Comparison of ENCODE assay signal across 11 cellular contexts in the genomic region with DNA sequence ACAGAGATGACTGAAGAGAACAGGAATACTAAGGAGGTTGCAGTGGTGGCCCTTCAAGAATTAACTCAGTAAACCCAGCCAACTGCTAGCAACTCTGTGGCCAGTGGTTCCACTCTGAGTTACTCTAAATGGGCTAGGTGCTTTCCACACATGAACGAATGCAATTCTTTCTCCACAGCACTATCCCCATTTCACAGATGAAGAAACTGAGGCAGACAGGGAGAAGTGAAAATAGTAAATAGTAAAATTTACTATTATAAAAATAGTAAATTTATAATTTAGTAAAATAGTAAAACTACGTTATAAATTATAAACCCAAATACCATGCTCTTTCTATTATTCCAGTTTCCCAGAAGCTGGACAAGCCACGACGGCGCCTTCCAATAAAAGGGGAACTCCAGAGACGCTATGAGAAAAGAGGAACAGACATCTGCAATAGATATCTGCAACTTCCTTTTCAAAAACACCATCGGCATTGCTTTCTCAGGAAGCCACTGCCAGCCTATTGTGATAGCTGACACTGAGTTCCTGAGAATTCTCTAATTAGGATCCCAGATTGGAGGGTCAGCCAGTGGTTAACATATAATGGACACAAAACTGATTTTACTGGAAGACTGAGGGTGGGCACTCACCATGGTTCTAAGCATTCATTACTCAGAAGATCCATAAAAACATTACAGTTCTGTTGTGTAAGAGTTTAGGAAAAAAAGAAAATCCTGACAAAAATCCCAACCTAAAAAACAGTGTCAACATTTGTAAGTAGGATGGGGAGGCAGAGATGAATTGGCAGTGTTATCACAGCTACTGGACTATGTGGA. TPM values are rescaled to one million over a fixed set of nuclear protein-coding genes. Genes with fewer than 3 reads are reported as not detected.
DNase-seq lines count a peak whose midpoint lies in the region; ATAC-seq and TF ChIP-seq lines count a peak whose summit lies in the region.
"Had no signal": no experiment of that assay in that cellular context is flagged by ENCODE, and none has a peak within 500 bp of the region (broad histone marks: within the 10 kb centered on the region; RNA-seq: fewer than 3 reads in every experiment).

No MANE protein-coding gene starts in this region.

- no peak overlapping the region for H3K4me3 ChIP-seq in mucosa of descending colon
- H3K4me3 ChIP-seq: SJSA1 had no signal

- POLR2A ChIA-PET in activated naive CD8-positive, alpha-beta T cell treated with anti-CD3 and anti-CD28 coated beads, Interleukin-2, amount 10 ng/mL, durations not matched to agents 7 days and 5 days (lab: Charles Lee): interaction anchor here (0.9 to 1.3 kb wide), 2 partner anchors 14 kb away, joined by 3 to 4 read pairs; no protein-coding TSS in a partner anchor

- H3K36me3 ChIP-seq in mucosa of descending colon (ENCODE audit: low read depth): no peaks in the 10 kb centered on the region

- peak overlapping the region; percentile 35 to 93 (median 60) for H3K4me3 Mint-ChIP-seq in IgD-negative memory B cell
- H3K4me3 Mint-ChIP-seq in activated naive CD8-positive, alpha-beta T cell treated with anti-CD3 and anti-CD28 coated beads, Interleukin-2, amount 10 ng/mL, durations not matched to agents 7 days and 5 days: peak overlapping the region; percentile 36
- H3K4me3 Mint-ChIP-seq in mesothelial cell of epicardium: no peak overlapping the region

- H3K9me3 Mint-ChIP-seq in IgD-negative memory B cell (no peaks in the 10 kb centered on the region), mesothelial cell of epicardium (no peaks in the 10 kb centered on the region)
- no peaks in the 10 kb centered on the region for H3K9me3 Mint-ChIP-seq in activated naive CD8-positive, alpha-beta T cell treated with anti-CD3 and anti-CD28 coated beads, Interleukin-2, amount 10 ng/mL, durations not matched to agents 7 days and 5 days

- intact Hi-C loops in mucosa of descending colon (cut with DNase I, micrococcal nuclease): loop anchor here in 1 of 2 donors (5.0 kb wide), 1 partner anchor 49 kb away; a partner anchor contains a TSS

- H3K4me1 ChIP-seq in mucosa of descending colon (ENCODE audit: low read depth): peaks cover 17% of the 10 kb centered on the region

- peak; percentile 90 for DNase-seq in CD1c-positive myeloid dendritic cell (ENCODE audit: extremely low spot score)
- DNase-seq in activated naive CD8-positive, alpha-beta T cell treated with anti-CD3 and anti-CD28 coated beads, Interleukin-2, amount 10 ng/mL, durations not matched to agents 7 days and 5 days: no peak
- peak in 1 of 3 donors; percentile 3 for DNase-seq in mucosa of descending colon
- DNase-seq in mesothelial cell of epicardium (ENCODE audit: low spot score in 2 of 2, unreplicated experiment in 2 of 2): no peak
- DNase-seq: foreskin melanocyte; stimulated activated naive CD4-positive, alpha-beta T cell had no signal

- ATAC-seq in activated naive CD8-positive, alpha-beta T cell treated with anti-CD3 and anti-CD28 coated beads, Interleukin-2, amount 10 ng/mL, durations not matched to agents 7 days and 5 days (ENCODE audit: low read depth): no peak
- ATAC-seq in mucosa of descending colon (peak; percentile 29), HG03097 (IDR thresholded peaks at IDR 0.05; ENCODE audit: low FRiP score, unreplicated experiment) (no peak), GM19467 (IDR thresholded peaks at IDR 0.05; ENCODE audit: unreplicated experiment) (no peak), HG02678 (IDR thresholded peaks at IDR 0.05; ENCODE audit: unreplicated experiment) (no peak)

- H3K27me3 Mint-ChIP-seq in IgD-negative memory B cell: no peaks in the 10 kb centered on the region
- no peaks in the 10 kb centered on the region for H3K27me3 Mint-ChIP-seq in activated naive CD8-positive, alpha-beta T cell treated with anti-CD3 and anti-CD28 coated beads, Interleukin-2, amount 10 ng/mL, durations not matched to agents 7 days and 5 days
- no peaks in the 10 kb centered on the region for H3K27me3 Mint-ChIP-seq in mesothelial cell of epicardium (ENCODE audit: low read depth)

- no peaks in the 10 kb centered on the region for H3K9me3 ChIP-seq in mucosa of descending colon
- H3K9me3 ChIP-seq: SJSA1 had no signal

- peaks cover 6% of the 10 kb centered on the region for H3K36me3 Mint-ChIP-seq in IgD-negative memory B cell
- peaks cover 33% of the 10 kb centered on the region for H3K36me3 Mint-ChIP-seq in activated naive CD8-positive, alpha-beta T cell treated with anti-CD3 and anti-CD28 coated beads, Interleukin-2, amount 10 ng/mL, durations not matched to agents 7 days and 5 days
- H3K36me3 Mint-ChIP-seq in mesothelial cell of epicardium: peaks cover 7% of the 10 kb centered on the region

- H3K4me1 Mint-ChIP-seq in IgD-negative memory B cell (peaks cover 50 to 60% (median 53%) of the 10 kb centered on the region in 3 donors), mesothelial cell of epicardium (peaks cover 5% of the 10 kb centered on the region)
- peaks cover 85% of the 10 kb centered on the region for H3K4me1 Mint-ChIP-seq in activated naive CD8-positive, alpha-beta T cell treated with anti-CD3 and anti-CD28 coated beads, Interleukin-2, amount 10 ng/mL, durations not matched to agents 7 days and 5 days

- peak overlapping the region; percentile 59 to 82 (median 76) for H3K27ac Mint-ChIP-seq in IgD-negative memory B cell
- peak overlapping the region; percentile 63 for H3K27ac Mint-ChIP-seq in activated naive CD8-positive, alpha-beta T cell treated with anti-CD3 and anti-CD28 coated beads, Interleukin-2, amount 10 ng/mL, durations not matched to agents 7 days and 5 days
- H3K27ac Mint-ChIP-seq in mesothelial cell of epicardium: no peak overlapping the region

- TF ChIP-seq CTCF in mucosa of descending colon (IDR thresholded peaks at IDR 0.05) (no peak), mesothelial cell of epicardium (IDR thresholded peaks at IDR 0.05; ENCODE audit: unreplicated experiment) (no peak)

RNA-seq across cellular contexts. Expression of a gene that starts 16.2 kb away (rescaled TPM):
- 36.1 TPM for polyA plus RNA-seq in IgD-negative memory B cell
- total RNA-seq in activated naive CD8-positive, alpha-beta T cell treated with anti-CD3 and anti-CD28 coated beads, Interleukin-2, amount 10 ng/mL, durations not matched to agents 7 days and 5 days: 100 to 1,000 TPM; 231 to 234 TPM
- total RNA-seq in mucosa of descending colon (100 to 1,000 TPM; 168 to 326 (median 300) TPM), mesothelial cell of epicardium (130 to 135 TPM (median 132 TPM) in 3 replicates)

RNA-seq across cellular contexts. Expression of a gene that starts 47.7 kb away (rescaled TPM):
- 0.91 TPM for polyA plus RNA-seq in IgD-negative memory B cell
- 1 to 10 TPM; 3.7 to 5.1 TPM for total RNA-seq in activated naive CD8-positive, alpha-beta T cell treated with anti-CD3 and anti-CD28 coated beads, Interleukin-2, amount 10 ng/mL, durations not matched to agents 7 days and 5 days
- total RNA-seq in mucosa of descending colon (100 to 1,000 TPM; 165 to 447 (median 320) TPM), mesothelial cell of epicardium (1.8 to 3.4 TPM (median 2.9 TPM) in 3 replicates)

Comparison
In these comparisons a context has a peak if more than half of its experiments do, and no peak if none do; other contexts are left out.
1. RNA of a gene that starts 47.7 kb away (total RNA-seq): 165 to 447 TPM in mucosa of descending colon; 3.7 to 5.1 TPM in activated naive CD8-positive, alpha-beta T cell treated with anti-CD3 and anti-CD28 coated beads, Interleukin-2, amount 10 ng/mL, durations not matched to agents 7 days and 5 days and 1.8 to 3.4 TPM in mesothelial cell of epicardium; every median in the first group is over 10 times any median in the second.